In genomic region chr5:73230264-73231244, GRCh38 we compare ENCODE assay signal across 29 cellular contexts. TPM values are rescaled to one million over a fixed set of nuclear protein-coding genes. Genes with fewer than 3 reads are reported as not detected.
DNase-seq lines count a peak whose midpoint lies in the region; ATAC-seq, FAIRE-seq and TF ChIP-seq lines count a peak whose summit lies in the region.
"Had no signal": no experiment of that assay in that cellular context is flagged by ENCODE, and none has a peak within 500 bp of the region (broad histone marks: within the 10 kb centered on the region; RNA-seq: fewer than 3 reads in every experiment).

No MANE protein-coding gene starts in this region.

- no peak overlapping the region for H3K27ac Mint-ChIP-seq in astrocyte (ENCODE audit: unreplicated experiment)
- H3K27ac Mint-ChIP-seq in osteocyte (ENCODE audit: unreplicated experiment): peak overlapping the region; percentile 6
- H3K27ac Mint-ChIP-seq: dendritic cell treated with granulocyte-macrophage colony-stimulating factor and Interleukin-4, amounts not matched to agents 40 ng/mL and 50 ng/mL, for 4 days had no signal

- H3K4me1 Mint-ChIP-seq in astrocyte (ENCODE audit: low read depth, unreplicated experiment): peaks cover 17% of the 10 kb centered on the region
- H3K4me1 Mint-ChIP-seq in osteocyte (ENCODE audit: unreplicated experiment): peaks cover 55% of the 10 kb centered on the region

- no peak for TF ChIP-seq RAD21 in HepG2 (CRISPR knock-in tag; IDR thresholded peaks at IDR 0.05)

- intact Hi-C loops in HepG2 (cut with micrococcal nuclease; ENCODE audit: unreplicated experiment): no loop called here

- H3K9me3 ChIP-seq in astrocyte (ENCODE audit: insufficient read depth, low read depth, low read length) (no peaks in the 10 kb centered on the region), iPS-18a (ENCODE audit: control insufficient read depth, low read depth, low read length) (no peaks in the 10 kb centered on the region), HepG2 (ENCODE audit: low read length) (no peaks in the 10 kb centered on the region)
- H3K9me3 ChIP-seq: adrenal gland, heart left ventricle, vagina had no signal

- CTCF ChIA-PET in HepG2 (lab: Yijun Ruan, JAX; ENCODE audit: low intra/inter-chr PET ratio, low total read pairs): no interaction called here

- H3K27ac ChIP-seq in astrocyte (ENCODE audit: low read depth, low read length) (no peak overlapping the region), iPS-18a (ENCODE audit: low read length) (no peak overlapping the region), HepG2 (ENCODE audit: extremely low read length, insufficient read depth, low read length) (no peak overlapping the region)
- H3K27ac ChIP-seq: adrenal gland; BLaER1 treated with 17β-estradiol and CSF1 and Interleukin-3, amounts not matched to agents 10 nM and 100 nM; cardiac muscle cell; heart left ventricle; vagina had no signal

- H3K36me3 Mint-ChIP-seq in astrocyte (ENCODE audit: low read depth, unreplicated experiment): no peaks in the 10 kb centered on the region
- no peaks in the 10 kb centered on the region for H3K36me3 Mint-ChIP-seq in osteocyte (ENCODE audit: unreplicated experiment)

- H4K20me1 ChIP-seq in astrocyte (ENCODE audit: insufficient read depth, low read length) (no peaks in the 10 kb centered on the region), HepG2 (ENCODE audit: insufficient read depth, low read length) (no peaks in the 10 kb centered on the region)
- H4K20me1 ChIP-seq: BLaER1 treated with 17β-estradiol and CSF1 and Interleukin-3, amounts not matched to agents 10 nM and 100 nM had no signal

- FAIRE-seq in astrocyte (lab: Jason Lieb, UNC) (no peak), HepG2 (lab: Jason Lieb, UNC) (no peak)

- no peak for TF ChIP-seq EP300 in HepG2 (IDR thresholded peaks at IDR 0.05; ENCODE audit: low read depth in 2 of 2, low read length in 2 of 2)
- TF ChIP-seq EP300 in HepG2 (CRISPR knock-in tag; IDR thresholded peaks at IDR 0.05; ENCODE audit: borderline replicate concordance): no peak

- peaks cover 17% of the 10 kb centered on the region for H3K4me1 ChIP-seq in astrocyte (ENCODE audit: insufficient read depth, low read length)
- H3K4me1 ChIP-seq in iPS-18a (ENCODE audit: control insufficient read depth, low read depth, low read length): peaks cover 14% of the 10 kb centered on the region
- no peaks in the 10 kb centered on the region for H3K4me1 ChIP-seq in HepG2 (ENCODE audit: insufficient read depth, low read length)

- H3K4me3 Mint-ChIP-seq in astrocyte (ENCODE audit: unreplicated experiment): no peak overlapping the region
- no peak overlapping the region for H3K4me3 Mint-ChIP-seq in osteocyte (ENCODE audit: unreplicated experiment)
- H3K4me3 Mint-ChIP-seq: dendritic cell treated with granulocyte-macrophage colony-stimulating factor and Interleukin-4, amounts not matched to agents 40 ng/mL and 50 ng/mL, for 4 days had no signal

- POLR2A ChIA-PET in HepG2 (lab: Yijun Ruan, JAX): no interaction called here

- H3K4me3 ChIP-seq in H7 (ENCODE audit: insufficient read depth, low read depth, low read length): peak overlapping the region; percentile 13; the same call in 1 of the 2 replicates
- H3K4me3 ChIP-seq in astrocyte (ENCODE audit: insufficient read depth, low read depth, low read length): no peak overlapping the region
- H3K4me3 ChIP-seq in iPS-18a (ENCODE audit: low read length): peak overlapping the region; percentile 30
- no peak overlapping the region for H3K4me3 ChIP-seq in HepG2 (replicated peaks in 1 of 3; ENCODE audit: insufficient read depth in 1 of 3, low read depth in 2 of 3, low read length in 3 of 3)
- H3K4me3 ChIP-seq: adrenal gland; BLaER1 treated with 17β-estradiol and CSF1 and Interleukin-3, amounts not matched to agents 10 nM and 100 nM; cardiac muscle cell; heart left ventricle; vagina had no signal

- H3K9me3 Mint-ChIP-seq in astrocyte (ENCODE audit: unreplicated experiment) (no peaks in the 10 kb centered on the region), osteocyte (ENCODE audit: unreplicated experiment) (no peaks in the 10 kb centered on the region)
- H3K9me3 Mint-ChIP-seq: dendritic cell treated with granulocyte-macrophage colony-stimulating factor and Interleukin-4, amounts not matched to agents 40 ng/mL and 50 ng/mL, for 4 days had no signal

- peaks cover 75% of the 10 kb centered on the region for H3K27me3 ChIP-seq in H7 (ENCODE audit: control insufficient read depth, insufficient read depth, low read length)
- H3K27me3 ChIP-seq in astrocyte (ENCODE audit: insufficient read depth, low read length): peaks cover 10% of the 10 kb centered on the region
- peaks cover 95% of the 10 kb centered on the region for H3K27me3 ChIP-seq in iPS-18a (ENCODE audit: control insufficient read depth, insufficient read depth, low read length)
- H3K27me3 ChIP-seq in HepG2 (ENCODE audit: control insufficient read depth in 1 of 2, insufficient read depth in 2 of 2, low read length in 2 of 2): peaks cover 0 to 49% of the 10 kb centered on the region in 2 experiments; a peak in 3 of 5 replicates
- H3K27me3 ChIP-seq: vagina had no signal

- BruUV-seq in HepG2 (replicated peaks; lab: Mats Ljungman, UMichigan): no TSS peak

- TF ChIP-seq POLR2A in HepG2 (IDR thresholded peaks at IDR 0.05; ENCODE audit: insufficient read depth in 1 of 2, low read depth in 2 of 2, low read length in 2 of 2): no peak

- no peaks in the 10 kb centered on the region for H3K79me2 ChIP-seq in astrocyte (ENCODE audit: insufficient read depth, low read length)
- H3K79me2 ChIP-seq in HepG2 (ENCODE audit: insufficient read depth, low read length): no peaks in the 10 kb centered on the region

- H2AFZ ChIP-seq in astrocyte (ENCODE audit: low read depth, low read length) (peak overlapping the region; percentile 21), HepG2 (ENCODE audit: low read length) (no peak overlapping the region)

- TF ChIP-seq CTCF in astrocyte (IDR thresholded peaks at IDR 0.05; ENCODE audit: insufficient read depth, low read depth, low read length): no peak
- no peak for TF ChIP-seq CTCF in osteocyte (IDR thresholded peaks at IDR 0.05)
- TF ChIP-seq CTCF in HepG2 (CRISPR knock-in tag; IDR thresholded peaks at IDR 0.05): no peak

- no peak overlapping the region for H3K4me2 ChIP-seq in astrocyte (ENCODE audit: low read length)
- no peak overlapping the region for H3K4me2 ChIP-seq in HepG2 (ENCODE audit: low read depth, low read length)
- H3K4me2 ChIP-seq: BLaER1 treated with 17β-estradiol and CSF1 and Interleukin-3, amounts not matched to agents 10 nM and 100 nM had no signal

- H3K27me3 Mint-ChIP-seq in astrocyte (ENCODE audit: low read depth, unreplicated experiment) (peaks cover 72% of the 10 kb centered on the region), osteocyte (ENCODE audit: unreplicated experiment) (peaks cover 2% of the 10 kb centered on the region)

- 53% methylated on average over 34 of the region's 58 CpGs for WGBS in HepG2 (ENCODE audit: low lambda C conversion rate)

- in situ Hi-C loops in HepG2 (cut with HindIII; ENCODE audit: extremely low pct_ligation_motif_present, low pct_unique_long_range_greater_than_20kb): no loop called here

- ATAC-seq in HG03378 (IDR thresholded peaks at IDR 0.05; ENCODE audit: unreplicated experiment): no peak
- no peak for ATAC-seq in HepG2
- no peak for ATAC-seq in HG03520 (IDR thresholded peaks at IDR 0.05; ENCODE audit: unreplicated experiment)
- ATAC-seq: heart left ventricle had no signal

- H3K36me3 ChIP-seq in H7 (replicated peaks; ENCODE audit: control insufficient read depth, insufficient read depth, low read length): no peaks in the 10 kb centered on the region
- H3K36me3 ChIP-seq in astrocyte (ENCODE audit: insufficient read depth, low read length): no peaks in the 10 kb centered on the region
- no peaks in the 10 kb centered on the region for H3K36me3 ChIP-seq in iPS-18a (ENCODE audit: control insufficient read depth, low read depth, low read length)
- no peaks in the 10 kb centered on the region for H3K36me3 ChIP-seq in HepG2 (replicated peaks in 1 of 2; ENCODE audit: control insufficient read depth in 1 of 2, insufficient read depth in 2 of 2, low read length in 2 of 2)
- H3K36me3 ChIP-seq: adrenal gland; BLaER1 treated with 17β-estradiol and CSF1 and Interleukin-3, amounts not matched to agents 10 nM and 100 nM; cardiac muscle cell; heart left ventricle; vagina had no signal

- H3K9ac ChIP-seq in astrocyte (ENCODE audit: low read length): no peak overlapping the region
- H3K9ac ChIP-seq in iPS-18a (ENCODE audit: low read length): no peak overlapping the region
- no peak overlapping the region for H3K9ac ChIP-seq in HepG2 (ENCODE audit: insufficient read depth, low read depth, low read length)
- H3K9ac ChIP-seq: BLaER1 treated with 17β-estradiol and CSF1 and Interleukin-3, amounts not matched to agents 10 nM and 100 nM had no signal

- peak; percentile 75 for DNase-seq in H7
- DNase-seq in astrocyte (ENCODE audit: low read depth): no peak
- DNase-seq in osteocyte (ENCODE audit: extremely low spot score, unreplicated experiment): no peak
- DNase-seq in HepG2 (ENCODE audit: low spot score): no peak
- DNase-seq in anterior cingulate cortex (lab: John Stamatoyannopoulos, UW): no peak
- DNase-seq: activated CD4-positive, CD25-positive, alpha-beta regulatory T cell treated with anti-CD3 and anti-CD28 coated beads, Interleukin-2, amount 50 U/mL, for 72 hours; activated T-cell treated with anti-CD3 and anti-CD28 coated beads, Interleukin-2, amount 50 U/mL, for 1 hour; adrenal gland; GOT3; heart left ventricle; Kasumi-1; NCI-H1092; NCI-H2029 treated with DMSO at 0.1 percent for 48 hours; NCI-H226; NCI-H748 treated with DMSO at 0.1 percent for 48 hours; substantia nigra; T-helper 9 cell had no signal

RNA-seq across cellular contexts. Expression of gene TMEM174, which starts 57.6 kb away (rescaled TPM):
- not detected in 2 replicates for total RNA-seq in H7 (2014; rRNA removed; shearing (Covaris generic))
- total RNA-seq in astrocyte: not detected in 2 replicates
- total RNA-seq in osteocyte: not detected in 2 replicates
- not detected in 2 replicates for total RNA-seq in HepG2 (2016; rRNA removed; fragmentation: Illumina TruSeq; extraction: Trizol)
- not detected in 2 replicates for total RNA-seq in HepG2 (2016; cell fraction: cytosol; rRNA removed; fragmentation: Illumina TruSeq; extraction: Trizol; ENCODE audit: low read depth)
- total RNA-seq in HepG2 (2016; cell fraction: insoluble cytoplasmic fraction; rRNA removed; fragmentation: Illumina TruSeq; extraction: Trizol): not detected in 2 replicates
- not detected in 2 replicates for total RNA-seq in HepG2 (2016; cell fraction: membrane; rRNA removed; fragmentation: Illumina TruSeq; extraction: Trizol)
- not detected in 2 replicates for total RNA-seq in HepG2 (2016; cell fraction: nucleus; rRNA removed; fragmentation: Illumina TruSeq; extraction: Trizol)
- polyA plus RNA-seq in HepG2 (2011; rRNA removed): not detected in 2 replicates
- polyA plus RNA-seq in HepG2 (2011; cell fraction: cytosol; rRNA removed): not detected in 2 replicates
- polyA plus RNA-seq in HepG2 (2011; cell fraction: nucleus; rRNA removed): not detected in 2 replicates
- polyA plus RNA-seq in HepG2 (2012): not detected in 2 replicates
- not detected in 2 replicates for polyA plus RNA-seq in HepG2 (2016; cell fraction: cytosol; fragmentation: Illumina TruSeq; extraction: Trizol; ENCODE audit: low read depth)
- polyA plus RNA-seq in HepG2 (2016; cell fraction: insoluble cytoplasmic fraction; fragmentation: Illumina TruSeq; extraction: Trizol; ENCODE audit: low read depth): not detected in 2 replicates
- not detected in 2 replicates for polyA plus RNA-seq in HepG2 (2016; cell fraction: membrane; fragmentation: Illumina TruSeq; extraction: Trizol; ENCODE audit: low read depth)
- not detected in 2 replicates for polyA plus RNA-seq in HepG2 (2016; cell fraction: nucleus; fragmentation: Illumina TruSeq; extraction: Trizol; ENCODE audit: insufficient read depth, low read depth)
- not detected in 2 replicates for polyA minus RNA-seq in HepG2 (2011; rRNA and poly(A)+ RNA removed; ENCODE audit: low replicate concordance)
- polyA minus RNA-seq in HepG2 (2011; cell fraction: cytosol; rRNA and poly(A)+ RNA removed): not detected in 2 replicates
- not detected in 2 replicates for polyA minus RNA-seq in HepG2 (2011; cell fraction: nucleus; rRNA and poly(A)+ RNA removed)
- total RNA-seq: adrenal gland, cardiac muscle cell, Daoy, heart left ventricle, kidney epithelial cell, lung microvascular endothelial cell, myocyte, omental fat pad, vagina had no signal
- polyA plus RNA-seq: adrenal gland, cardiac muscle cell, heart left ventricle had no signal

Comparison
In these comparisons a context has a peak if more than half of its experiments do, and no peak if none do; other contexts are left out.
1. H3K4me3 ChIP-seq: peak in H7 (single experiment) and iPS-18a (single experiment); none in astrocyte (single experiment) and HepG2 (0 of 3).